In genomic region chr1:56453016-56453721, GRCh38 we compare ENCODE assay signal across 17 cellular contexts.
DNase-seq lines count a peak whose midpoint lies in the region; ATAC-seq, FAIRE-seq and TF ChIP-seq lines count a peak whose summit lies in the region.
"Had no signal": no experiment of that assay in that cellular context is flagged by ENCODE, and none has a peak within 500 bp of the region (broad histone marks: within the 10 kb centered on the region; RNA-seq: fewer than 3 reads in every experiment).

No MANE protein-coding gene starts in this region.

- H3K4me1 Mint-ChIP-seq in activated CD4-positive, alpha-beta T cell treated with anti-CD3 and anti-CD28 coated beads, Interleukin-2, amount 10 ng/mL, durations not matched to agents 24 days and 14 days = no peaks in the 10 kb centered on the region
- H3K4me1 Mint-ChIP-seq: activated naive CD4-positive, alpha-beta T cell treated with anti-CD3 and anti-CD28 coated beads, Interleukin-2, amount 50 U/mL, for 24 hours had no signal

- no peak for TF ChIP-seq RAD21 in GM12878 (IDR thresholded peaks at IDR 0.05; ENCODE audit: insufficient read depth, low read depth, low read length)

- no peak overlapping the region for H4K91ac ChIP-seq in trophoblast cell (ENCODE audit: low read depth, low read length)

- H3K4me2 ChIP-seq in GM12878 (ENCODE audit: control insufficient read depth, insufficient read depth) = no peak overlapping the region
- H3K4me2 ChIP-seq in trophoblast cell (ENCODE audit: low read length) = no peak overlapping the region

- no peaks in the 10 kb centered on the region for H3K36me3 Mint-ChIP-seq in activated CD4-positive, alpha-beta T cell treated with anti-CD3 and anti-CD28 coated beads, Interleukin-2, amount 10 ng/mL, durations not matched to agents 24 days and 14 days (ENCODE audit: low read depth)
- H3K36me3 Mint-ChIP-seq: activated naive CD4-positive, alpha-beta T cell treated with anti-CD3 and anti-CD28 coated beads, Interleukin-2, amount 50 U/mL, for 24 hours; naive B cell had no signal

- H3K9me3 ChIP-seq in GM12878 (replicated peaks; ENCODE audit: control insufficient read depth, insufficient read depth, low read length) (no peaks in the 10 kb centered on the region), left lung (no peaks in the 10 kb centered on the region), trophoblast cell (ENCODE audit: insufficient read depth, low read depth, low read length) (no peaks in the 10 kb centered on the region)

- no peaks in the 10 kb centered on the region for H3K27me3 Mint-ChIP-seq in activated CD4-positive, alpha-beta T cell treated with anti-CD3 and anti-CD28 coated beads, Interleukin-2, amount 10 ng/mL, durations not matched to agents 24 days and 14 days
- H3K27me3 Mint-ChIP-seq: activated naive CD4-positive, alpha-beta T cell treated with anti-CD3 and anti-CD28 coated beads, Interleukin-2, amount 50 U/mL, for 24 hours had no signal

- H3K4me3 ChIP-seq in GM12878 (no peak overlapping the region), left lung (no peak overlapping the region), trophoblast cell (ENCODE audit: low read depth, low read length) (no peak overlapping the region)
- H3K4me3 ChIP-seq: SK-N-MC had no signal

- H3K18ac ChIP-seq in trophoblast cell (ENCODE audit: low read length) = no peak overlapping the region

- H2BK12ac ChIP-seq in trophoblast cell (ENCODE audit: low read length) = peak overlapping the region; percentile 48

- no peak overlapping the region for H3K9ac ChIP-seq in GM12878 (ENCODE audit: control insufficient read depth, insufficient read depth, low read length)
- H3K9ac ChIP-seq in trophoblast cell (ENCODE audit: low read length) = no peak overlapping the region

- RAD21 ChIA-PET in GM12878 (lab: Charles Lee; ENCODE audit: unreplicated experiment) = interaction anchor here (1.0 kb wide), 1 partner anchor 17 kb away, joined by 6 read pairs; no protein-coding TSS in a partner anchor

- peak overlapping the region; percentile 11 for H4K8ac ChIP-seq in trophoblast cell (ENCODE audit: low read depth, low read length)

- no peak overlapping the region for H3K27ac Mint-ChIP-seq in activated CD4-positive, alpha-beta T cell treated with anti-CD3 and anti-CD28 coated beads, Interleukin-2, amount 10 ng/mL, durations not matched to agents 24 days and 14 days
- H3K27ac Mint-ChIP-seq: activated naive CD4-positive, alpha-beta T cell treated with anti-CD3 and anti-CD28 coated beads, Interleukin-2, amount 50 U/mL, for 24 hours; naive B cell had no signal

- H4K20me1 ChIP-seq in GM12878 (ENCODE audit: control insufficient read depth, insufficient read depth) = no peaks in the 10 kb centered on the region

- peak overlapping the region; percentile 5 for H2BK5ac ChIP-seq in trophoblast cell (ENCODE audit: low read depth, low read length, poor library complexity)

- TF ChIP-seq POLR2A in GM12878 (IDR thresholded peaks at IDR 0.05; ENCODE audit: low read depth, low read length) = no peak

- H3K27ac ChIP-seq in GM12878 (ENCODE audit: control insufficient read depth, insufficient read depth) (no peak overlapping the region), left lung (no peak overlapping the region), trophoblast cell (ENCODE audit: low read depth, low read length) (no peak overlapping the region)
- H3K27ac ChIP-seq: brain microvascular endothelial cell, SK-N-MC had no signal

- SMC1A ChIA-PET in GM12878 (lab: Charles Lee; ENCODE audit: uncharacterized antibody, unreplicated experiment) = interaction anchor here (0.6 to 1.4 kb wide), 4 partner anchors 8 to 380 kb away, joined by 3 read pairs; no protein-coding TSS in a partner anchor

- POLR2A ChIA-PET in GM12878 (lab: Charles Lee) = interaction anchor here (1.1 kb wide), 1 partner anchor 9 kb away, joined by 4 read pairs; no protein-coding TSS in a partner anchor

- no peak overlapping the region for H3K23ac ChIP-seq in trophoblast cell (ENCODE audit: low read length)

- intact Hi-C loops in GM12878 (cut with micrococcal nuclease; ENCODE audit: unreplicated experiment) = no loop called here
- intact Hi-C loops in left lung (cut with DNase I) = no loop called here
- intact Hi-C loops in activated CD4-positive, alpha-beta T cell treated with anti-CD3 and anti-CD28 coated beads, Interleukin-2, amount 10 ng/mL, durations not matched to agents 24 days and 14 days (cut with micrococcal nuclease) = no loop called here

- TF ChIP-seq EP300 in GM12878 (IDR thresholded peaks at IDR 0.05; ENCODE audit: borderline replicate concordance in 1 of 2, control insufficient read depth in 1 of 2, low read depth in 2 of 2, low read length in 2 of 2) = no peak

- H3K9me3 Mint-ChIP-seq in activated CD4-positive, alpha-beta T cell treated with anti-CD3 and anti-CD28 coated beads, Interleukin-2, amount 10 ng/mL, durations not matched to agents 24 days and 14 days = no peaks in the 10 kb centered on the region
- H3K9me3 Mint-ChIP-seq: activated naive CD4-positive, alpha-beta T cell treated with anti-CD3 and anti-CD28 coated beads, Interleukin-2, amount 50 U/mL, for 24 hours; naive B cell had no signal

- H3K4me1 ChIP-seq in GM12878 (ENCODE audit: control insufficient read depth, insufficient read depth, low read length) (no peaks in the 10 kb centered on the region), left lung (peaks cover 0 to 23% of the 10 kb centered on the region in 2 donors), trophoblast cell (ENCODE audit: control insufficient read depth in 1 of 2, insufficient read depth in 2 of 2, low read length in 2 of 2) (peaks cover 9 to 20% of the 10 kb centered on the region in 2 experiments)

- in situ Hi-C loops in GM12878 (cut with MboI) = no loop called here

- peak overlapping the region; percentile 24 for H2BK120ac ChIP-seq in trophoblast cell (ENCODE audit: insufficient read depth, low read length, poor library complexity)

- no peak for FAIRE-seq in GM12878 (lab: Jason Lieb, UNC)
- FAIRE-seq: G401.6 had no signal

- H3K4ac ChIP-seq in trophoblast cell (ENCODE audit: low read depth, low read length) = no peak overlapping the region

- peak overlapping the region; percentile 29 for H3K14ac ChIP-seq in trophoblast cell (ENCODE audit: low read length)

- H2AK5ac ChIP-seq in trophoblast cell (ENCODE audit: low read length) = no peak overlapping the region

- 31% methylated on average over 8 of the region's 8 CpGs for WGBS in GM12878 (ENCODE audit: insufficient coverage, insufficient replicate concordance, low lambda C conversion rate, missing lambda C conversion rate)
- WGBS in trophoblast cell (ENCODE audit: extremely low coverage, insufficient coverage, insufficient read length) = no CpG with 5 or more reads among the region's 8 CpGs

- H3K4me3 Mint-ChIP-seq in activated CD4-positive, alpha-beta T cell treated with anti-CD3 and anti-CD28 coated beads, Interleukin-2, amount 10 ng/mL, durations not matched to agents 24 days and 14 days = no peak overlapping the region
- H3K4me3 Mint-ChIP-seq: activated naive CD4-positive, alpha-beta T cell treated with anti-CD3 and anti-CD28 coated beads, Interleukin-2, amount 50 U/mL, for 24 hours; naive B cell had no signal

- CTCF ChIA-PET in GM12878 (lab: Yijun Ruan, JAX) = no interaction called here

- TF ChIP-seq CTCF in GM12878 (IDR thresholded peaks at IDR 0.05 in 2 of 3, conservative IDR thresholded peaks at IDR 0.05 in 1 of 3; ENCODE audit: control insufficient read depth in 2 of 3, extremely low read depth in 1 of 3, insufficient read depth in 1 of 3, low read depth in 3 of 3, low read length in 3 of 3) (no peak), left lung (IDR thresholded peaks at IDR 0.05) (no peak)

- peak; percentile 68 for DNase-seq in ELF-1 (ENCODE audit: low read depth, low spot score)
- no peak for DNase-seq in GM12878 (ENCODE audit: low read depth, low spot score)
- no peak for DNase-seq in left lung
- DNase-seq in trophoblast cell = no peak
- DNase-seq in activated CD4-positive, alpha-beta T cell treated with anti-CD3 and anti-CD28 coated beads, Interleukin-2, amount 10 ng/mL, durations not matched to agents 24 days and 14 days = no peak
- no peak for DNase-seq in NOMO-1 treated with dmso at 0.1 percent for 144 hours (lab: John Stamatoyannopoulos, UW; ENCODE audit: unreplicated experiment)
- DNase-seq: activated CD4-positive, alpha-beta T cell treated with anti-CD3 and anti-CD28 coated beads, Interleukin-2, amount 50 U/mL, for 4 hours; activated T-cell treated with anti-CD3 and anti-CD28 coated beads, Interleukin-2, amount 50 U/mL, for 1 hour; brain microvascular endothelial cell; naive B cell; NCI-H1417; NCI-H2227 treated with DMSO at 0.1 percent for 48 hours had no signal

- H2AFZ ChIP-seq in GM12878 (ENCODE audit: control insufficient read depth, low read depth, low read length) = no peak overlapping the region
- H2AFZ ChIP-seq in trophoblast cell (ENCODE audit: insufficient read depth, low read length, poor library complexity) = no peak overlapping the region

- peak; percentile 9; the same call in 2 of the 3 replicates for ATAC-seq in GM12878
- peak; percentile 74 for ATAC-seq in left lung
- ATAC-seq in GM18519 (IDR thresholded peaks at IDR 0.05; ENCODE audit: low FRiP score, unreplicated experiment) = no peak
- ATAC-seq in HG03196 (IDR thresholded peaks at IDR 0.05; ENCODE audit: unreplicated experiment) = no peak

- no peaks in the 10 kb centered on the region for H3K79me2 ChIP-seq in GM12878 (ENCODE audit: control insufficient read depth, insufficient read depth, low read length)
- H3K79me2 ChIP-seq in trophoblast cell (ENCODE audit: control insufficient read depth, insufficient read depth, low read length, poor library complexity) = no peaks in the 10 kb centered on the region

- H3K36me3 ChIP-seq in GM12878 (ENCODE audit: control insufficient read depth in 2 of 2, insufficient read depth in 2 of 2, low read length in 1 of 2) = no peaks in the 10 kb centered on the region
- no peaks in the 10 kb centered on the region for H3K36me3 ChIP-seq in left lung
- no peaks in the 10 kb centered on the region for H3K36me3 ChIP-seq in trophoblast cell (ENCODE audit: control insufficient read depth in 1 of 2, insufficient read depth in 2 of 2, low read length in 2 of 2)
- H3K36me3 ChIP-seq: brain microvascular endothelial cell had no signal

- H3K27me3 ChIP-seq in GM12878 (replicated peaks in 1 of 2; ENCODE audit: control insufficient read depth in 2 of 2, insufficient read depth in 2 of 2, low read length in 1 of 2) = no peaks in the 10 kb centered on the region
- H3K27me3 ChIP-seq in left lung = no peaks in the 10 kb centered on the region
- H3K27me3 ChIP-seq in trophoblast cell (ENCODE audit: insufficient read depth, low read length) = no peaks in the 10 kb centered on the region
- H3K27me3 ChIP-seq: brain microvascular endothelial cell had no signal

- H3K79me1 ChIP-seq in trophoblast cell (ENCODE audit: low read length) = peaks cover 11% of the 10 kb centered on the region

- no TSS peak for BruUV-seq in GM12878 (replicated peaks; lab: Mats Ljungman, UMichigan)

- H4K12ac ChIP-seq in trophoblast cell (ENCODE audit: low read depth, low read length) = no peak overlapping the region

TF ChIP-seq in GM12878, 131 proteins besides CTCF, POLR2A, EP300 and RAD21 (continues in another document):
- no peak for TF ChIP-seq FOXK2 (IDR thresholded peaks at IDR 0.05)
- TF ChIP-seq NFYA (IDR thresholded peaks at IDR 0.05; ENCODE audit: borderline replicate concordance, low read depth, low read length) = no peak
- no peak for TF ChIP-seq ZNF384 (IDR thresholded peaks at IDR 0.05; ENCODE audit: borderline replicate concordance, low read depth, low read length)
- TF ChIP-seq PML (IDR thresholded peaks at IDR 0.05; ENCODE audit: low read length) = no peak

Comparison
In these comparisons a context has a peak if more than half of its experiments do, and no peak if none do; other contexts are left out.
1. ATAC-seq: peak in GM12878 (single experiment) and left lung (single experiment); none in GM18519 (single experiment) and HG03196 (single experiment).